ENCODE assay signal across 7 cellular contexts in genomic region chr13:23579886-23580706, GRCh38. TPM values are rescaled to one million over a fixed set of nuclear protein-coding genes. Genes with fewer than 3 reads are reported as not detected.
DNase-seq lines count a peak whose midpoint lies in the region; ATAC-seq and TF ChIP-seq lines count a peak whose summit lies in the region.

No MANE protein-coding gene starts in this region.

- no peaks in the 10 kb centered on the region for H3K27me3 ChIP-seq in skeletal muscle satellite cell (ENCODE audit: control insufficient read depth, insufficient read depth, low read length)

- peaks cover 5% of the 10 kb centered on the region for H3K36me3 Mint-ChIP-seq in glutamatergic neuron (ENCODE audit: unreplicated experiment)

- H3K27ac Mint-ChIP-seq in glutamatergic neuron (ENCODE audit: unreplicated experiment), result peak overlapping the region; percentile 75

- no peak for TF ChIP-seq CTCF in glutamatergic neuron (IDR thresholded peaks at IDR 0.05; ENCODE audit: partially characterized antibody, unreplicated experiment)

- peaks cover 12% of the 10 kb centered on the region for H3K27me3 Mint-ChIP-seq in glutamatergic neuron (ENCODE audit: unreplicated experiment)

- peaks cover 8% of the 10 kb centered on the region for H3K4me1 ChIP-seq in skeletal muscle satellite cell (ENCODE audit: control insufficient read depth, insufficient read depth, low read length)

- peak overlapping the region; percentile 73 for H3K9ac ChIP-seq in skeletal muscle satellite cell (ENCODE audit: low read depth, low read length)

- H3K4me3 ChIP-seq in skeletal muscle satellite cell (ENCODE audit: low read length), result peak overlapping the region; percentile 89

- H3K4me1 Mint-ChIP-seq in glutamatergic neuron (ENCODE audit: low read depth, unreplicated experiment), result peaks cover 32% of the 10 kb centered on the region

- H3K9me3 ChIP-seq in skeletal muscle satellite cell (replicated peaks; ENCODE audit: low read length), result no peaks in the 10 kb centered on the region

- DNase-seq in SW480 (ENCODE audit: low spot score), result peak; percentile 25
- DNase-seq in glutamatergic neuron, result peak; percentile 80
- DNase-seq in epidermal melanocyte (ENCODE audit: insufficient read length, low spot score), result no peak

- peaks cover 13% of the 10 kb centered on the region for H3K9me3 Mint-ChIP-seq in glutamatergic neuron (ENCODE audit: unreplicated experiment)

- H3K4me2 ChIP-seq in skeletal muscle satellite cell (ENCODE audit: low read length), result peak overlapping the region; percentile 95

- no peaks in the 10 kb centered on the region for H3K36me3 ChIP-seq in skeletal muscle satellite cell (ENCODE audit: insufficient read depth, low read length)

- peak overlapping the region; percentile 91 for H3K4me3 Mint-ChIP-seq in glutamatergic neuron (ENCODE audit: unreplicated experiment)

- ATAC-seq in GM21526 (IDR thresholded peaks at IDR 0.05; ENCODE audit: low FRiP score, unreplicated experiment), result peak; percentile 11
- no peak for ATAC-seq in GM21423 (IDR thresholded peaks at IDR 0.05; ENCODE audit: unreplicated experiment)
- ATAC-seq in GM21381 (IDR thresholded peaks at IDR 0.05; ENCODE audit: unreplicated experiment), result no peak

RNA-seq across cellular contexts. Expression of gene TNFRSF19, which starts 9.9 kb away (rescaled TPM):
- 188 TPM for total RNA-seq in glutamatergic neuron (ENCODE audit: unreplicated experiment)
- total RNA-seq in skeletal muscle satellite cell (2012; rRNA removed), result 2.3 and 3.1 TPM in 2 replicates
